ENCODE assay signal across 1 cellular context in the genomic region with DNA sequence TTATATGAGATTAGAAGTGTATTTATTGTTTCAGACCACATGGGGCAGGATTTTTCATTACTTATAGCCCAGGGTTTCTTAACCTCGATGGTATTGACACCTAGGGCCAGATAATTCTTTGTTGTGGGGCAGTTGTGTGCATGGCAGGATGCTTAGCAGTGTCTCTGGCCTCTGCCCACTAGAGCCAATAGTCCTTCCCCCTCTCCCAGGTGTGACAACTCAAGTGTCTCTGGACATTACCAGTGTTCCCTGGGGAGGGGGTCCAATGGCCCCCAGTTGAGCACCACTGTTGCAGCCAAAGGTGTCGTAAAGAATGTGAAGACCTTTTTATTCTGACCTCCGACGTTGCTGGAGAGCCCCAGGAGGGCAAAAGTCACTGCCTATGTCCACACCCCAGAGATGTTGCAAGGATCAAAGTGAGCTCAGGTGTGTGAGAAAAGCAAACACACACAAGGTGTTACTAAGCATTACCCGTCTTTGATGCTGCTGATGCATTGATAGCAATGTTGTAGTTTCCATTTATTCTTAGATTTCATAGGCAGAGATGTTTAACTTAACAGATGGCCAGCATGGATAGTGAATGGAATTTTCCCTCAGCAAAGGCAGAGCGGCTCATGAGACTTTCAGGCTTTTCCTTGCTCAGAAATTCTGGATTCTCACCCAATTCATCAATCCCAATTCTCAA.
TF ChIP-seq lines count a peak whose summit lies in the region.

No MANE protein-coding gene starts in this region.

TF ChIP-seq in HepG2, 621 proteins besides CTCF, POLR2A, EP300 and RAD21 (continued from another document and continues in another):
- TF ChIP-seq, protein P1, sequence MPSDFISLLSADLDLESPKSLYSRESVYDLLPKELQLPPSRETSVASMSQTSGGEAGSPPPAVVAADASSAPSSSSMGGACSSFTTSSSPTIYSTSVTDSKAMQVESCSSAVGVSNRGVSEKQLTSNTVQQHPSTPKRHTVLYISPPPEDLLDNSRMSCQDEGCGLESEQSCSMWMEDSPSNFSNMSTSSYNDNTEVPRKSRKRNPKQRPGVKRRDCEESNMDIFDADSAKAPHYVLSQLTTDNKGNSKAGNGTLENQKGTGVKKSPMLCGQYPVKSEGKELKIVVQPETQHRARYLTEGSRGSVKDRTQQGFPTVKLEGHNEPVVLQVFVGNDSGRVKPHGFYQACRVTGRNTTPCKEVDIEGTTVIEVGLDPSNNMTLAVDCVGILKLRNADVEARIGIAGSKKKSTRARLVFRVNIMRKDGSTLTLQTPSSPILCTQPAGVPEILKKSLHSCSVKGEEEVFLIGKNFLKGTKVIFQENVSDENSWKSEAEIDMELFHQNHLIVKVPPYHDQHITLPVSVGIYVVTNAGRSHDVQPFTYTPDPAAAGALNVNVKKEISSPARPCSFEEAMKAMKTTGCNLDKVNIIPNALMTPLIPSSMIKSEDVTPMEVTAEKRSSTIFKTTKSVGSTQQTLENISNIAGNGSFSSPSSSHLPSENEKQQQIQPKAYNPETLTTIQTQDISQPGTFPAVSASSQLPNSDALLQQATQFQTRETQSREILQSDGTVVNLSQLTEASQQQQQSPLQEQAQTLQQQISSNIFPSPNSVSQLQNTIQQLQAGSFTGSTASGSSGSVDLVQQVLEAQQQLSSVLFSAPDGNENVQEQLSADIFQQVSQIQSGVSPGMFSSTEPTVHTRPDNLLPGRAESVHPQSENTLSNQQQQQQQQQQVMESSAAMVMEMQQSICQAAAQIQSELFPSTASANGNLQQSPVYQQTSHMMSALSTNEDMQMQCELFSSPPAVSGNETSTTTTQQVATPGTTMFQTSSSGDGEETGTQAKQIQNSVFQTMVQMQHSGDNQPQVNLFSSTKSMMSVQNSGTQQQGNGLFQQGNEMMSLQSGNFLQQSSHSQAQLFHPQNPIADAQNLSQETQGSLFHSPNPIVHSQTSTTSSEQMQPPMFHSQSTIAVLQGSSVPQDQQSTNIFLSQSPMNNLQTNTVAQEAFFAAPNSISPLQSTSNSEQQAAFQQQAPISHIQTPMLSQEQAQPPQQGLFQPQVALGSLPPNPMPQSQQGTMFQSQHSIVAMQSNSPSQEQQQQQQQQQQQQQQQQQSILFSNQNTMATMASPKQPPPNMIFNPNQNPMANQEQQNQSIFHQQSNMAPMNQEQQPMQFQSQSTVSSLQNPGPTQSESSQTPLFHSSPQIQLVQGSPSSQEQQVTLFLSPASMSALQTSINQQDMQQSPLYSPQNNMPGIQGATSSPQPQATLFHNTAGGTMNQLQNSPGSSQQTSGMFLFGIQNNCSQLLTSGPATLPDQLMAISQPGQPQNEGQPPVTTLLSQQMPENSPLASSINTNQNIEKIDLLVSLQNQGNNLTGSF (CRISPR knock-in tag; IDR thresholded peaks at IDR 0.05): peak; percentile 96; the same call in 1 of the 2 replicates
- TF ChIP-seq ZNF883 (CRISPR knock-in tag; IDR thresholded peaks at IDR 0.05; ENCODE audit: not compliant biosample characterization): no peak
- TF ChIP-seq ZNF350 (CRISPR knock-in tag; IDR thresholded peaks at IDR 0.05; ENCODE audit: borderline replicate concordance, low read depth): peak; percentile 94
- TF ChIP-seq ZC3H13 (CRISPR knock-in tag; IDR thresholded peaks at IDR 0.05): no peak; the same call in 1 of the 2 replicates
- TF ChIP-seq, protein P2, sequence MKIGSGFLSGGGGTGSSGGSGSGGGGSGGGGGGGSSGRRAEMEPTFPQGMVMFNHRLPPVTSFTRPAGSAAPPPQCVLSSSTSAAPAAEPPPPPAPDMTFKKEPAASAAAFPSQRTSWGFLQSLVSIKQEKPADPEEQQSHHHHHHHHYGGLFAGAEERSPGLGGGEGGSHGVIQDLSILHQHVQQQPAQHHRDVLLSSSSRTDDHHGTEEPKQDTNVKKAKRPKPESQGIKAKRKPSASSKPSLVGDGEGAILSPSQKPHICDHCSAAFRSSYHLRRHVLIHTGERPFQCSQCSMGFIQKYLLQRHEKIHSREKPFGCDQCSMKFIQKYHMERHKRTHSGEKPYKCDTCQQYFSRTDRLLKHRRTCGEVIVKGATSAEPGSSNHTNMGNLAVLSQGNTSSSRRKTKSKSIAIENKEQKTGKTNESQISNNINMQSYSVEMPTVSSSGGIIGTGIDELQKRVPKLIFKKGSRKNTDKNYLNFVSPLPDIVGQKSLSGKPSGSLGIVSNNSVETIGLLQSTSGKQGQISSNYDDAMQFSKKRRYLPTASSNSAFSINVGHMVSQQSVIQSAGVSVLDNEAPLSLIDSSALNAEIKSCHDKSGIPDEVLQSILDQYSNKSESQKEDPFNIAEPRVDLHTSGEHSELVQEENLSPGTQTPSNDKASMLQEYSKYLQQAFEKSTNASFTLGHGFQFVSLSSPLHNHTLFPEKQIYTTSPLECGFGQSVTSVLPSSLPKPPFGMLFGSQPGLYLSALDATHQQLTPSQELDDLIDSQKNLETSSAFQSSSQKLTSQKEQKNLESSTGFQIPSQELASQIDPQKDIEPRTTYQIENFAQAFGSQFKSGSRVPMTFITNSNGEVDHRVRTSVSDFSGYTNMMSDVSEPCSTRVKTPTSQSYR (CRISPR knock-in tag; IDR thresholded peaks at IDR 0.05; ENCODE audit: borderline replicate concordance): peak; percentile 91
- TF ChIP-seq ZNF737 (CRISPR knock-in tag; IDR thresholded peaks at IDR 0.05; ENCODE audit: borderline replicate concordance): no peak
- peak; percentile 99 for TF ChIP-seq CBX5 (CRISPR knock-in tag; IDR thresholded peaks at IDR 0.05; ENCODE audit: borderline replicate concordance)
- peak; percentile 95; the same call in 1 of the 2 replicates for TF ChIP-seq ZNF235 (CRISPR knock-in tag; IDR thresholded peaks at IDR 0.05; ENCODE audit: borderline replicate concordance)
- TF ChIP-seq ZNF841 (CRISPR knock-in tag; IDR thresholded peaks at IDR 0.05; ENCODE audit: borderline replicate concordance): no peak
- peak; percentile 90 for TF ChIP-seq ZFP1 (CRISPR knock-in tag; IDR thresholded peaks at IDR 0.05)
- no peak for TF ChIP-seq ZNF383 (CRISPR knock-in tag; IDR thresholded peaks at IDR 0.05; ENCODE audit: borderline replicate concordance)
- TF ChIP-seq, protein P3, sequence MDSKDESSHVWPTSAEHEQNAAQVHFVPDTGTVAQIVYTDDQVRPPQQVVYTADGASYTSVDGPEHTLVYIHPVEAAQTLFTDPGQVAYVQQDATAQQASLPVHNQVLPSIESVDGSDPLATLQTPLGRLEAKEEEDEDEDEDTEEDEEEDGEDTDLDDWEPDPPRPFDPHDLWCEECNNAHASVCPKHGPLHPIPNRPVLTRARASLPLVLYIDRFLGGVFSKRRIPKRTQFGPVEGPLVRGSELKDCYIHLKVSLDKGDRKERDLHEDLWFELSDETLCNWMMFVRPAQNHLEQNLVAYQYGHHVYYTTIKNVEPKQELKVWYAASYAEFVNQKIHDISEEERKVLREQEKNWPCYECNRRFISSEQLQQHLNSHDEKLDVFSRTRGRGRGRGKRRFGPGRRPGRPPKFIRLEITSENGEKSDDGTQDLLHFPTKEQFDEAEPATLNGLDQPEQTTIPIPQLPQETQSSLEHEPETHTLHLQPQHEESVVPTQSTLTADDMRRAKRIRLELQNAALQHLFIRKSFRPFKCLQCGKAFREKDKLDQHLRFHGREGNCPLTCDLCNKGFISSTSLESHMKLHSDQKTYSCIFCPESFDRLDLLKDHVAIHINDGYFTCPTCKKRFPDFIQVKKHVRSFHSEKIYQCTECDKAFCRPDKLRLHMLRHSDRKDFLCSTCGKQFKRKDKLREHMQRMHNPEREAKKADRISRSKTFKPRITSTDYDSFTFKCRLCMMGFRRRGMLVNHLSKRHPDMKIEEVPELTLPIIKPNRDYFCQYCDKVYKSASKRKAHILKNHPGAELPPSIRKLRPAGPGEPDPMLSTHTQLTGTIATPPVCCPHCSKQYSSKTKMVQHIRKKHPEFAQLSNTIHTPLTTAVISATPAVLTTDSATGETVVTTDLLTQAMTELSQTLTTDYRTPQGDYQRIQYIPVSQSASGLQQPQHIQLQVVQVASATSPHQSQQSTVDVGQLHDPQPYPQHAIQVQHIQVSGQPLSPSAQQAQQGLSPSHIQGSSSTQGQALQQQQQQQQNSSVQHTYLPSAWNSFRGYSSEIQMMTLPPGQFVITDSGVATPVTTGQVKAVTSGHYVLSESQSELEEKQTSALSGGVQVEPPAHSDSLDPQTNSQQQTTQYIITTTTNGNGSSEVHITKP (CRISPR knock-in tag; IDR thresholded peaks at IDR 0.05; ENCODE audit: low read depth): peak; percentile 83
- peak; percentile 82 for TF ChIP-seq ZNF878 (CRISPR knock-in tag; IDR thresholded peaks at IDR 0.05)
- peak; percentile 83; the same call in 1 of the 2 replicates for TF ChIP-seq TEAD2 (CRISPR knock-in tag; IDR thresholded peaks at IDR 0.05)
- TF ChIP-seq ZFP36 (IDR thresholded peaks at IDR 0.05; ENCODE audit: borderline replicate concordance, low read depth, low read length, partially characterized antibody): peak; percentile 68
- TF ChIP-seq SAFB2 (CRISPR knock-in tag; IDR thresholded peaks at IDR 0.05; ENCODE audit: borderline replicate concordance, low read depth): no peak
- TF ChIP-seq AHR (CRISPR knock-in tag; IDR thresholded peaks at IDR 0.05): peak; percentile 86
- peak; percentile 99 for TF ChIP-seq ZBTB7B (CRISPR knock-in tag; IDR thresholded peaks at IDR 0.05)
- no peak for TF ChIP-seq KAT2B (IDR thresholded peaks at IDR 0.05; ENCODE audit: borderline replicate concordance, low read depth, low read length)
- TF ChIP-seq SYNCRIP (IDR thresholded peaks at IDR 0.05; ENCODE audit: insufficient read depth, low read depth, low read length): no peak
- no peak for TF ChIP-seq ZNF550 (CRISPR knock-in tag; IDR thresholded peaks at IDR 0.05; ENCODE audit: borderline replicate concordance)
- TF ChIP-seq, protein P4, sequence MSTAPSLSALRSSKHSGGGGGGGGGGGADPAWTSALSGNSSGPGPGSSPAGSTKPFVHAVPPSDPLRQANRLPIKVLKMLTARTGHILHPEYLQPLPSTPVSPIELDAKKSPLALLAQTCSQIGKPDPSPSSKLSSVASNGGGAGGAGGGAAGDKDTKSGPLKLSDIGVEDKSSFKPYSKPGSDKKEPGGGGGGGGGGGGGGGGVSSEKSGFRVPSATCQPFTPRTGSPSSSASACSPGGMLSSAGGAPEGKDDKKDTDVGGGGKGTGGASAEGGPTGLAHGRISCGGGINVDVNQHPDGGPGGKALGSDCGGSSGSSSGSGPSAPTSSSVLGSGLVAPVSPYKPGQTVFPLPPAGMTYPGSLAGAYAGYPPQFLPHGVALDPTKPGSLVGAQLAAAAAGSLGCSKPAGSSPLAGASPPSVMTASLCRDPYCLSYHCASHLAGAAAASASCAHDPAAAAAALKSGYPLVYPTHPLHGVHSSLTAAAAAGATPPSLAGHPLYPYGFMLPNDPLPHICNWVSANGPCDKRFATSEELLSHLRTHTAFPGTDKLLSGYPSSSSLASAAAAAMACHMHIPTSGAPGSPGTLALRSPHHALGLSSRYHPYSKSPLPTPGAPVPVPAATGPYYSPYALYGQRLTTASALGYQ (CRISPR knock-in tag; IDR thresholded peaks at IDR 0.05): peak; percentile 100
- no peak for TF ChIP-seq U2AF2 (IDR thresholded peaks at IDR 0.05; ENCODE audit: low read depth, low read length)
- TF ChIP-seq, protein P5, sequence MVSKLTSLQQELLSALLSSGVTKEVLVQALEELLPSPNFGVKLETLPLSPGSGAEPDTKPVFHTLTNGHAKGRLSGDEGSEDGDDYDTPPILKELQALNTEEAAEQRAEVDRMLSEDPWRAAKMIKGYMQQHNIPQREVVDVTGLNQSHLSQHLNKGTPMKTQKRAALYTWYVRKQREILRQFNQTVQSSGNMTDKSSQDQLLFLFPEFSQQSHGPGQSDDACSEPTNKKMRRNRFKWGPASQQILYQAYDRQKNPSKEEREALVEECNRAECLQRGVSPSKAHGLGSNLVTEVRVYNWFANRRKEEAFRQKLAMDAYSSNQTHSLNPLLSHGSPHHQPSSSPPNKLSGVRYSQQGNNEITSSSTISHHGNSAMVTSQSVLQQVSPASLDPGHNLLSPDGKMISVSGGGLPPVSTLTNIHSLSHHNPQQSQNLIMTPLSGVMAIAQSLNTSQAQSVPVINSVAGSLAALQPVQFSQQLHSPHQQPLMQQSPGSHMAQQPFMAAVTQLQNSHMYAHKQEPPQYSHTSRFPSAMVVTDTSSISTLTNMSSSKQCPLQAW (CRISPR knock-in tag; IDR thresholded peaks at IDR 0.05): peak; percentile 88
- TF ChIP-seq ATF1 (CRISPR knock-in tag; IDR thresholded peaks at IDR 0.05): peak; percentile 90
- TF ChIP-seq ZSCAN30 (CRISPR knock-in tag; IDR thresholded peaks at IDR 0.05): no peak
- TF ChIP-seq KLF15 (CRISPR knock-in tag; IDR thresholded peaks at IDR 0.05; ENCODE audit: borderline replicate concordance): peak; percentile 90
- TF ChIP-seq, protein P6, sequence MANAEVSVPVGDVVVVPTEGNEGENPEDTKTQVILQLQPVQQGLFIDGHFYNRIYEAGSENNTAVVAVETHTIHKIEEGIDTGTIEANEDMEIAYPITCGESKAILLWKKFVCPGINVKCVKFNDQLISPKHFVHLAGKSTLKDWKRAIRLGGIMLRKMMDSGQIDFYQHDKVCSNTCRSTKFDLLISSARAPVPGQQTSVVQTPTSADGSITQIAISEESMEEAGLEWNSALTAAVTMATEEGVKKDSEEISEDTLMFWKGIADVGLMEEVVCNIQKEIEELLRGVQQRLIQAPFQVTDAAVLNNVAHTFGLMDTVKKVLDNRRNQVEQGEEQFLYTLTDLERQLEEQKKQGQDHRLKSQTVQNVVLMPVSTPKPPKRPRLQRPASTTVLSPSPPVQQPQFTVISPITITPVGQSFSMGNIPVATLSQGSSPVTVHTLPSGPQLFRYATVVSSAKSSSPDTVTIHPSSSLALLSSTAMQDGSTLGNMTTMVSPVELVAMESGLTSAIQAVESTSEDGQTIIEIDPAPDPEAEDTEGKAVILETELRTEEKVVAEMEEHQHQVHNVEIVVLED (CRISPR knock-in tag; IDR thresholded peaks at IDR 0.05; ENCODE audit: borderline replicate concordance): peak; percentile 38; the same call in 1 of the 2 replicates
- no peak for TF ChIP-seq ZNF572 (CRISPR knock-in tag; IDR thresholded peaks at IDR 0.05)
- no peak for TF ChIP-seq PHB2 (IDR thresholded peaks at IDR 0.05; ENCODE audit: partially characterized antibody)
- TF ChIP-seq ZNF776 (CRISPR knock-in tag; IDR thresholded peaks at IDR 0.05): no peak
- TF ChIP-seq AGO2 (optimal IDR thresholded peaks at IDR 0.05; ENCODE audit: low read depth, low read length): no peak
- peak; percentile 95 for TF ChIP-seq MTA1 (CRISPR knock-in tag; IDR thresholded peaks at IDR 0.05; ENCODE audit: borderline replicate concordance)
- peak; percentile 93 for TF ChIP-seq CEBPB (IDR thresholded peaks at IDR 0.05; ENCODE audit: borderline replicate concordance, low read depth, low read length)
- TF ChIP-seq HHEX (CRISPR knock-in tag; IDR thresholded peaks at IDR 0.05): peak; percentile 100
- TF ChIP-seq, protein P7, sequence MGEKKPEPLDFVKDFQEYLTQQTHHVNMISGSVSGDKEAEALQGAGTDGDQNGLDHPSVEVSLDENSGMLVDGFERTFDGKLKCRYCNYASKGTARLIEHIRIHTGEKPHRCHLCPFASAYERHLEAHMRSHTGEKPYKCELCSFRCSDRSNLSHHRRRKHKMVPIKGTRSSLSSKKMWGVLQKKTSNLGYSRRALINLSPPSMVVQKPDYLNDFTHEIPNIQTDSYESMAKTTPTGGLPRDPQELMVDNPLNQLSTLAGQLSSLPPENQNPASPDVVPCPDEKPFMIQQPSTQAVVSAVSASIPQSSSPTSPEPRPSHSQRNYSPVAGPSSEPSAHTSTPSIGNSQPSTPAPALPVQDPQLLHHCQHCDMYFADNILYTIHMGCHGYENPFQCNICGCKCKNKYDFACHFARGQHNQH (CRISPR knock-in tag; IDR thresholded peaks at IDR 0.05): peak; percentile 96
- peak; percentile 70 for TF ChIP-seq PHF5A (CRISPR knock-in tag; IDR thresholded peaks at IDR 0.05; ENCODE audit: low read depth, unreplicated experiment)
- TF ChIP-seq ZNF205 (CRISPR knock-in tag; IDR thresholded peaks at IDR 0.05): peak; percentile 98
